ENCODE assay signal across 15 cellular contexts in the genomic region with DNA sequence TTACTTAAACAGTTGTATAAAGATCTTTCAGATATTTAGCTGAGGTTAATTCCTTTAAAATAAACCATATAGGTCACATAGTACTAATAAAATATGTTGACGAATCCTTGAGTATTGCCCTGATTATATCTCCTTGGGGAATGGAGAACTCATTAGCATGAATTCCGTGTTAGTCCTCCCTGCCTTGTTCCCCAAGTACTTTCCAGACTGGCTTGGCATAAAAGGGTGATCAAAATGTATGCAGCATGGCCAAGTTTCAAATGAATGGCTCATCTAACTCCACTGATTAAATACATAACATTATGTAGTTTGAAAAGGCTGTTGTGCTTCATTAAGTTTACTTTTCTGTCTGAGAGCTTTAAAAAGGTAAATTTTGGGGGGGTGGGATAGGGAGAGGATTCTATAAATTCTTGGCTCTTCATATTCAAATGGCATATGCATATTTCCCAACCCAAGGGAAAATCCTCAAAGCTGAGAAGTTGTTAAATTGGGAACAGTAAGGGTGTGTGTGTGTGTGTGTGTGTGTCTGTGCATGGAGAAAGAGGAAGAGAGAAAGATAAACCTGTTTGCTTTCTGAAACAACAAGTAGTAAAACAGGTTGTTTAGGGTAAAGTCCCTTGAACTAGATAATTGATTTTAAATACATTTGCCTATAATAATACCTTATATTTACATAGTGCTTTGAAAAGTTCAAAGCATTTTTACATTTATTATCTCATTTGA. TPM values are rescaled to one million over a fixed set of nuclear protein-coding genes. Genes with fewer than 3 reads are reported as not detected.
DNase-seq lines count a peak whose midpoint lies in the region; ATAC-seq, FAIRE-seq and TF ChIP-seq lines count a peak whose summit lies in the region.
"Had no signal": no experiment of that assay in that cellular context is flagged by ENCODE, and none has a peak within 500 bp of the region (broad histone marks: within the 10 kb centered on the region; RNA-seq: fewer than 3 reads in every experiment).

No MANE protein-coding gene starts in this region.

- no peak for TF ChIP-seq POLR2A in IMR-90 (IDR thresholded peaks at IDR 0.05; ENCODE audit: low read depth, low read length)
- TF ChIP-seq POLR2A in K562 (conservative IDR thresholded peaks at IDR 0.05) = no peak

- no peak overlapping the region for H2AFZ ChIP-seq in IMR-90 (replicated peaks; ENCODE audit: low read length, poor library complexity)
- peak overlapping the region; percentile 68; the same call in 1 of the 2 replicates for H2AFZ ChIP-seq in K562 (ENCODE audit: low read depth, low read length)

- CTCF ChIA-PET in Caco-2 (lab: Charles Lee) (interaction anchor here (0.6 to 1.4 kb wide), 4 partner anchors 17 to 119 kb away, joined by 3 to 11 read pairs (median 6); no protein-coding TSS in a partner anchor), IMR-90 (lab: Yijun Ruan, JAX) (no interaction called here), K562 (lab: Yijun Ruan, JAX; ENCODE audit: low intra/inter-chr PET ratio) (no interaction called here)
- CTCF ChIA-PET in naive thymus-derived CD4-positive, alpha-beta T cell (lab: Charles Lee) = interaction anchor here (1.2 kb wide), 1 partner anchor 9 kb away, joined by 3 read pairs; no protein-coding TSS in a partner anchor

- H3K9me1 ChIP-seq in IMR-90 (ENCODE audit: insufficient read depth, low read length) (no peaks in the 10 kb centered on the region; the same call in 1 of the 2 replicates), K562 (ENCODE audit: control insufficient read depth, insufficient read depth, low read length) (no peaks in the 10 kb centered on the region)

- H2AK5ac ChIP-seq in IMR-90 (ENCODE audit: low read depth, low read length) = no peak overlapping the region

- H3K4ac ChIP-seq in IMR-90 (ENCODE audit: low read depth, low read length) = 0 out of 2 replicates have a peak overlapping the region, but pooled peaks have one; percentile 27

- TF ChIP-seq CTCF in Caco-2 (IDR thresholded peaks at IDR 0.05; ENCODE audit: insufficient read depth in 1 of 2, low read depth in 1 of 2, low read length in 1 of 2, severe bottlenecking in 1 of 2, unreplicated experiment in 1 of 2) (no peak), IMR-90 (conservative IDR thresholded peaks at IDR 0.05; ENCODE audit: low read depth, low read length) (no peak), K562 (IDR thresholded peaks at IDR 0.05 in 2 of 3, conservative IDR thresholded peaks at IDR 0.05 in 1 of 3; ENCODE audit: insufficient read depth in 2 of 3, low read depth in 1 of 3, low read length in 3 of 3) (no peak)

- H3K79me2 ChIP-seq in K562 (ENCODE audit: control insufficient read depth, insufficient read depth, low read length) = peaks cover under 1% of the 10 kb centered on the region; the same call in 1 of the 3 replicates

- no peak overlapping the region for H4K91ac ChIP-seq in IMR-90 (ENCODE audit: insufficient read depth, low read depth, low read length)

- H3K36me3 Mint-ChIP-seq in Caco-2 (ENCODE audit: insufficient read depth, unreplicated experiment) = peaks cover 9% of the 10 kb centered on the region
- peaks cover 0 to 2% (median 0%) of the 10 kb centered on the region in 5 donors for H3K36me3 Mint-ChIP-seq in naive thymus-derived CD4-positive, alpha-beta T cell

- no TSS peak for BruUV-seq in Caco-2 (replicated peaks; lab: Mats Ljungman, UMichigan)
- no TSS peak for BruUV-seq in IMR-90 (replicated peaks; lab: Mats Ljungman, UMichigan)
- BruUV-seq in K562 (replicated peaks; lab: Mats Ljungman, UMichigan) = no TSS peak

- H3K9ac ChIP-seq in IMR-90 (ENCODE audit: low read depth, low read length) = no peak overlapping the region
- H3K9ac ChIP-seq in K562 (ENCODE audit: insufficient read depth in 1 of 2, low read depth in 2 of 2, low read length in 2 of 2) = no peak overlapping the region
- H3K9ac ChIP-seq: BLaER1 treated with 17β-estradiol and CSF1 and Interleukin-3, amounts not matched to agents 10 nM and 100 nM had no signal

- H3K27ac ChIP-seq in IMR-90 (ENCODE audit: insufficient read depth, low read length) (no peak overlapping the region), K562 (ENCODE audit: extremely low read depth, low read depth, low read length) (no peak overlapping the region)
- peak overlapping the region; percentile 37 for H3K27ac ChIP-seq in naive thymus-derived CD4-positive, alpha-beta T cell (ENCODE audit: low read depth, low read length)
- H3K27ac ChIP-seq: BLaER1 treated with 17β-estradiol and CSF1 and Interleukin-3, amounts not matched to agents 10 nM and 100 nM had no signal

- H2BK120ac ChIP-seq in IMR-90 (ENCODE audit: low read depth, low read length) = no peak overlapping the region

- TF ChIP-seq RAD21 in IMR-90 (IDR thresholded peaks at IDR 0.05; ENCODE audit: low read length) (no peak), K562 (CRISPR knock-in tag; conservative IDR thresholded peaks at IDR 0.05 in 1 of 2, IDR thresholded peaks at IDR 0.05 in 1 of 2) (no peak)

- H3K14ac ChIP-seq in IMR-90 (replicated peaks; ENCODE audit: low read depth, low read length) = no peak overlapping the region

- WGBS in IMR-90 (ENCODE audit: extremely low coverage in 2 of 2, insufficient read length in 1 of 2), 2 experiments = no CpG with 5 or more reads among the region's 2 CpGs
- 26% methylated on average over 2 of the region's 2 CpGs for WGBS in K562 (ENCODE audit: insufficient coverage, low coverage, missing lambda C conversion rate)

- H2BK15ac ChIP-seq in IMR-90 (ENCODE audit: low read depth, low read length) = no peak overlapping the region

- FAIRE-seq in K562 (lab: Jason Lieb, UNC) (peak; percentile 11), frontal cortex (lab: Jason Lieb, UNC) (no peak), HTR-8/SVneo (lab: Jason Lieb, UNC) (no peak)

- peak overlapping the region; percentile 76 for H3K27ac Mint-ChIP-seq in Caco-2 (ENCODE audit: unreplicated experiment)
- peak overlapping the region in 7 of 9 donors; percentile 1 to 71 (median 53) for H3K27ac Mint-ChIP-seq in naive thymus-derived CD4-positive, alpha-beta T cell
- no peak overlapping the region for H3K27ac Mint-ChIP-seq in stimulated activated naive CD8-positive, alpha-beta T cell treated with anti-CD3 and anti-CD28 coated beads, Interleukin-15, amount 100 ng/mL, for 72 hours
- H3K27ac Mint-ChIP-seq: activated CD8-positive, alpha-beta T cell treated with anti-CD3 and anti-CD28 coated beads for 36 hours; T-helper 1 cell treated with Interleukin-12 subunit alpha and Interleukin-12 subunit beta and Interleukin-4 antibody, amounts not matched to agents 30 μg/mL and 1 μg/mL, for 36 hours had no signal

- no peak overlapping the region for H2BK20ac ChIP-seq in IMR-90 (ENCODE audit: low read depth, low read length)

- no peak overlapping the region for H2BK5ac ChIP-seq in IMR-90 (ENCODE audit: low read depth, low read length, poor library complexity, severe bottlenecking)

- no peaks in the 10 kb centered on the region for H3K9me3 Mint-ChIP-seq in Caco-2 (ENCODE audit: unreplicated experiment)
- peaks cover 0 to 6% (median 0%) of the 10 kb centered on the region in 11 donors for H3K9me3 Mint-ChIP-seq in naive thymus-derived CD4-positive, alpha-beta T cell
- H3K9me3 Mint-ChIP-seq in stimulated activated naive CD8-positive, alpha-beta T cell treated with anti-CD3 and anti-CD28 coated beads, Interleukin-15, amount 100 ng/mL, for 72 hours = peaks cover 0 to 5% of the 10 kb centered on the region in 2 donors
- H3K9me3 Mint-ChIP-seq: activated CD8-positive, alpha-beta T cell treated with anti-CD3 and anti-CD28 coated beads for 36 hours; central memory CD8-positive, alpha-beta T cell; T-helper 1 cell treated with Interleukin-12 subunit alpha and Interleukin-12 subunit beta and Interleukin-4 antibody, amounts not matched to agents 30 μg/mL and 1 μg/mL, for 36 hours had no signal

- no peak overlapping the region for H4K5ac ChIP-seq in IMR-90 (ENCODE audit: low read depth, low read length)

- POLR2A ChIA-PET in Caco-2 (lab: Charles Lee) = interaction anchor here (1.0 kb wide), 1 partner anchor 79 kb away, joined by 4 read pairs; the partner anchor contains the start of gene XPNPEP1
- POLR2A ChIA-PET in IMR-90 (lab: Charles Lee; ENCODE audit: unreplicated experiment) = no interaction called here
- POLR2A ChIA-PET in K562 (lab: Yijun Ruan, JAX) = no interaction called here
- POLR2A ChIA-PET in naive thymus-derived CD4-positive, alpha-beta T cell (lab: Charles Lee) = interaction anchor here (1.6 kb wide), 1 partner anchor 58 kb away, joined by 3 read pairs; no protein-coding TSS in a partner anchor

- no peak for ATAC-seq in IMR-90 (ENCODE audit: low read depth)
- ATAC-seq in K562 = no peak
- no peak for ATAC-seq in naive thymus-derived CD4-positive, alpha-beta T cell
- no peak for ATAC-seq in GM21515 (IDR thresholded peaks at IDR 0.05; ENCODE audit: unreplicated experiment)
- no peak for ATAC-seq in stimulated activated naive CD8-positive, alpha-beta T cell treated with anti-CD3 and anti-CD28 coated beads, Interleukin-15, amount 100 ng/mL, for 72 hours
- ATAC-seq: activated CD8-positive, alpha-beta T cell treated with anti-CD3 and anti-CD28 coated beads for 36 hours; stimulated activated naive CD8-positive, alpha-beta T cell treated with anti-CD3 and anti-CD28 coated beads, Interleukin-15, Interleukin-2, amounts not matched to agents 100 U/mL and 50 U/mL, for 24 hours had no signal

- H3K4me3 Mint-ChIP-seq in Caco-2 (ENCODE audit: unreplicated experiment) = peak overlapping the region; percentile 61
- peak overlapping the region in 1 of 10 donors; percentile 21 for H3K4me3 Mint-ChIP-seq in naive thymus-derived CD4-positive, alpha-beta T cell
- no peak overlapping the region for H3K4me3 Mint-ChIP-seq in stimulated activated naive CD8-positive, alpha-beta T cell treated with anti-CD3 and anti-CD28 coated beads, Interleukin-15, amount 100 ng/mL, for 72 hours
- H3K4me3 Mint-ChIP-seq: activated CD8-positive, alpha-beta T cell treated with anti-CD3 and anti-CD28 coated beads for 36 hours; central memory CD8-positive, alpha-beta T cell; T-helper 1 cell treated with Interleukin-12 subunit alpha and Interleukin-12 subunit beta and Interleukin-4 antibody, amounts not matched to agents 30 μg/mL and 1 μg/mL, for 36 hours had no signal

- no peaks in the 10 kb centered on the region for H3K36me3 ChIP-seq in Caco-2 (ENCODE audit: control insufficient read depth, insufficient read depth, low read length)
- H3K36me3 ChIP-seq in IMR-90 (ENCODE audit: control insufficient read depth, insufficient read depth, low read length) = no peaks in the 10 kb centered on the region
- H3K36me3 ChIP-seq in K562 (ENCODE audit: control insufficient read depth, insufficient read depth, low read length) = no peaks in the 10 kb centered on the region
- H3K36me3 ChIP-seq in naive thymus-derived CD4-positive, alpha-beta T cell (ENCODE audit: control insufficient read depth in 2 of 3, insufficient read depth in 3 of 3, low read length in 3 of 3) = peaks cover 0 to 5% (median 0%) of the 10 kb centered on the region in 3 experiments
- H3K36me3 ChIP-seq: BLaER1 treated with 17β-estradiol and CSF1 and Interleukin-3, amounts not matched to agents 10 nM and 100 nM had no signal

- H3K18ac ChIP-seq in IMR-90 (ENCODE audit: low read depth, low read length) = no peak overlapping the region

- no peaks in the 10 kb centered on the region for H4K20me1 ChIP-seq in IMR-90 (ENCODE audit: insufficient read depth, low read length)
- H4K20me1 ChIP-seq in K562 (replicated peaks; ENCODE audit: control insufficient read depth, insufficient read depth, low read length) = no peaks in the 10 kb centered on the region
- H4K20me1 ChIP-seq: BLaER1 treated with 17β-estradiol and CSF1 and Interleukin-3, amounts not matched to agents 10 nM and 100 nM had no signal

- in situ Hi-C loops in IMR-90 (cut with MboI; ENCODE audit: low sequenced_read_pairs) (no loop called here), K562 (cut with MboI) (no loop called here)

- intact Hi-C loops in Caco-2 (cut with micrococcal nuclease; ENCODE audit: unreplicated experiment) (loop anchor here (1.0 kb wide), 2 partner anchors 8 to 26 kb away; no protein-coding TSS in a partner anchor), IMR-90 (cut with micrococcal nuclease) (no loop called here), K562 (cut with micrococcal nuclease) (loop anchor here (10.0 kb wide), 1 partner anchor 202 kb away; the partner anchor contains the start of gene MXI1)
- intact Hi-C loops in naive thymus-derived CD4-positive, alpha-beta T cell (cut with micrococcal nuclease) = loop anchor here in 1 of 2 donors (10.0 kb wide), 1 partner anchor 118 kb away; no protein-coding TSS in a partner anchor

- no peak overlapping the region for H2AK9ac ChIP-seq in IMR-90 (replicated peaks; ENCODE audit: low read depth, low read length, poor library complexity)

- 0 out of 4 replicates have a peak, but pooled peaks cover 0 to 6% of the 10 kb centered on the region in 2 experiments for H3K79me1 ChIP-seq in IMR-90 (ENCODE audit: low read depth in 1 of 2, low read length in 2 of 2)

- DNase-seq in Caco-2 = peak; percentile 41 to 62
- no peak for DNase-seq in IMR-90
- DNase-seq in K562 (ENCODE audit: extremely low read depth in 1 of 4, low spot score in 3 of 4) = no peak
- no peak for DNase-seq in naive thymus-derived CD4-positive, alpha-beta T cell
- no peak for DNase-seq in frontal cortex (ENCODE audit: low spot score in 2 of 2)
- DNase-seq in HTR-8/SVneo (ENCODE audit: insufficient read length, low spot score) = no peak
- no peak for DNase-seq in stimulated activated naive CD8-positive, alpha-beta T cell treated with anti-CD3 and anti-CD28 coated beads, Interleukin-15, amount 100 ng/mL, for 72 hours
- DNase-seq: activated CD8-positive, alpha-beta T cell treated with anti-CD3 and anti-CD28 coated beads for 36 hours; GF-D8; stimulated activated CD4-positive, alpha-beta T cell treated with anti-CD3 and anti-CD28 coated beads, Interleukin-4, amount 100 ng/mL, for 4 hours; stimulated activated naive CD8-positive, alpha-beta T cell treated with anti-CD3 and anti-CD28 coated beads, Interleukin-15, Interleukin-2, amounts not matched to agents 100 U/mL and 50 U/mL, for 24 hours had no signal

- no peak overlapping the region for H4K8ac ChIP-seq in IMR-90 (ENCODE audit: low read depth in 2 of 2, low read length in 2 of 2)

- H3K56ac ChIP-seq in IMR-90 (ENCODE audit: extremely low read depth, insufficient read depth, low read length) = no peak overlapping the region

- peaks cover 62% of the 10 kb centered on the region for H3K4me1 ChIP-seq in Caco-2
- H3K4me1 ChIP-seq in IMR-90 (ENCODE audit: control insufficient read depth, insufficient read depth, low read length) = no peaks in the 10 kb centered on the region; the same call in 1 of the 2 replicates
- H3K4me1 ChIP-seq in K562 (replicated peaks in 1 of 2; ENCODE audit: control insufficient read depth in 2 of 2, insufficient read depth in 2 of 2, low read length in 2 of 2) = peaks cover 14 to 22% of the 10 kb centered on the region in 2 experiments; a peak in 4 of 5 replicates
- peaks cover 0 to 13% of the 10 kb centered on the region in 2 donors for H3K4me1 ChIP-seq in naive thymus-derived CD4-positive, alpha-beta T cell (ENCODE audit: control insufficient read depth in 2 of 2, insufficient read depth in 2 of 2, low read length in 2 of 2)

- no peak for TF ChIP-seq EP300 in K562 (IDR thresholded peaks at IDR 0.05; ENCODE audit: low read length)

- no peak overlapping the region for H3K23ac ChIP-seq in IMR-90 (ENCODE audit: low read depth, low read length)

- no peak overlapping the region for H3K4me2 ChIP-seq in IMR-90 (ENCODE audit: low read depth, low read length)
- no peak overlapping the region for H3K4me2 ChIP-seq in K562 (ENCODE audit: insufficient read depth, low read length)

- H3K27me3 ChIP-seq in Caco-2 (replicated peaks; ENCODE audit: control insufficient read depth, insufficient read depth, low read length) (no peaks in the 10 kb centered on the region), IMR-90 (ENCODE audit: control insufficient read depth, insufficient read depth, low read length) (no peaks in the 10 kb centered on the region), K562 (ENCODE audit: control insufficient read depth in 2 of 2, insufficient read depth in 2 of 2, low read length in 2 of 2) (no peaks in the 10 kb centered on the region)
- H3K27me3 ChIP-seq in naive thymus-derived CD4-positive, alpha-beta T cell (ENCODE audit: control insufficient read depth in 2 of 2, insufficient read depth in 2 of 2, low read length in 2 of 2) = no peaks in the 10 kb centered on the region
- H3K27me3 ChIP-seq: BLaER1 treated with 17β-estradiol and CSF1 and Interleukin-3, amounts not matched to agents 10 nM and 100 nM had no signal

- H3K27me3 Mint-ChIP-seq in Caco-2 (ENCODE audit: insufficient read depth, unreplicated experiment) = no peaks in the 10 kb centered on the region
- H3K27me3 Mint-ChIP-seq in naive thymus-derived CD4-positive, alpha-beta T cell = peaks cover 0 to 15% (median 0%) of the 10 kb centered on the region in 5 donors
- H3K27me3 Mint-ChIP-seq in stimulated activated naive CD8-positive, alpha-beta T cell treated with anti-CD3 and anti-CD28 coated beads, Interleukin-15, amount 100 ng/mL, for 72 hours = no peaks in the 10 kb centered on the region
- H3K27me3 Mint-ChIP-seq: activated CD8-positive, alpha-beta T cell treated with anti-CD3 and anti-CD28 coated beads for 36 hours; central memory CD8-positive, alpha-beta T cell had no signal

- H3K4me1 Mint-ChIP-seq in Caco-2 (ENCODE audit: low read depth, unreplicated experiment) = peaks cover 31% of the 10 kb centered on the region
- H3K4me1 Mint-ChIP-seq in naive thymus-derived CD4-positive, alpha-beta T cell = peaks cover 6 to 27% (median 18%) of the 10 kb centered on the region in 7 donors
- H3K4me1 Mint-ChIP-seq in stimulated activated naive CD8-positive, alpha-beta T cell treated with anti-CD3 and anti-CD28 coated beads, Interleukin-15, amount 100 ng/mL, for 72 hours = peaks cover 19% of the 10 kb centered on the region
- H3K4me1 Mint-ChIP-seq: central memory CD8-positive, alpha-beta T cell had no signal

- dilution Hi-C loops in IMR-90 (cut with HindIII; ENCODE audit: low sequenced_read_pairs, unreplicated experiment) = no loop called here

- H3K4me3 ChIP-seq in Caco-2 (ENCODE audit: low read depth, low read length) (no peak overlapping the region), IMR-90 (ENCODE audit: insufficient read depth, low read depth, low read length) (no peak overlapping the region), K562 (no peak overlapping the region)
- H3K4me3 ChIP-seq in naive thymus-derived CD4-positive, alpha-beta T cell (ENCODE audit: low read length) = no peak overlapping the region
- H3K4me3 ChIP-seq: BLaER1 treated with 17β-estradiol and CSF1 and Interleukin-3, amounts not matched to agents 10 nM and 100 nM had no signal

- H3K9me3 ChIP-seq in Caco-2 = no peaks in the 10 kb centered on the region
- H3K9me3 ChIP-seq in IMR-90 (ENCODE audit: control insufficient read depth, insufficient read depth, low read length) = no peaks in the 10 kb centered on the region
- no peaks in the 10 kb centered on the region for H3K9me3 ChIP-seq in K562 (replicated peaks; ENCODE audit: control insufficient read depth, insufficient read depth, low read depth, low read length)
- no peaks in the 10 kb centered on the region for H3K9me3 ChIP-seq in naive thymus-derived CD4-positive, alpha-beta T cell (ENCODE audit: control insufficient read depth in 2 of 3, low read length in 3 of 3)
- H3K9me3 ChIP-seq: BLaER1 treated with 17β-estradiol and CSF1 and Interleukin-3, amounts not matched to agents 10 nM and 100 nM had no signal

RNA-seq across cellular contexts. Expression of gene ADD3, which starts 4.8 kb away (rescaled TPM):
- total RNA-seq in Caco-2 (2022) (236 and 264 TPM in 2 replicates), IMR-90 (2012; rRNA removed) (137 and 212 TPM in 2 replicates), K562 (2014; rRNA removed) (24.7 and 25.4 TPM in 2 replicates), K562 (2014; rRNA removed; fragmentation: Illumina TruSeq; extraction: Trizol) (44.9 and 52.7 TPM in 2 replicates), K562 (2015; rRNA removed; fragmentation: Illumina TruSeq; extraction: Trizol) (42.6 and 46.0 TPM in 2 replicates), K562 (2021) (31.7 and 32.3 TPM in 2 replicates), frontal cortex (78.7 TPM)
- polyA plus RNA-seq in IMR-90 (2012; rRNA removed) (138 and 153 TPM in 2 replicates), K562 (2011; rRNA removed) (98.7 and 125 TPM in 2 replicates), K562 (2014; fragmentation: Illumina TruSeq; extraction: Trizol) (53.4 and 95.6 TPM in 2 replicates), K562 (2014; fragmentation: Nextera tagmentation; extraction: Ambion mirVana) (10 to 100 TPM; 13.2 to 15.1 TPM), K562 (2014; rRNA removed) (25.1 and 31.7 TPM in 2 replicates)
- 10.8 and 15.8 TPM in 2 replicates for polyA plus RNA-seq in IMR-90 (2012; cell fraction: cytosol; rRNA removed)
- polyA plus RNA-seq in IMR-90 (2012; cell fraction: nucleus; rRNA removed; ENCODE audit: low replicate concordance) = 20.6 and 239 TPM in 2 replicates
- total RNA-seq in K562 (2011; cell fraction: chromatin; rRNA removed; ENCODE audit: low replicate concordance) = 118 and 251 TPM in 2 replicates
- 39.9 and 58.7 TPM in 2 replicates for total RNA-seq in K562 (2011; cell fraction: nucleolus; rRNA removed)
- 91.3 and 97.2 TPM in 2 replicates for total RNA-seq in K562 (2011; cell fraction: nucleoplasm; rRNA removed)
- polyA plus RNA-seq in K562 (2011; cell fraction: cytosol; rRNA removed) = 17.4 and 51.0 TPM in 2 replicates
- 70.6 and 117 TPM in 2 replicates for polyA plus RNA-seq in K562 (2011; cell fraction: nucleus; rRNA removed)
- 36.4 and 43.2 TPM in 2 replicates for polyA plus RNA-seq in K562 (2012)
- polyA minus RNA-seq in K562 (2011; rRNA and poly(A)+ RNA removed) = 153 TPM in 2 replicates
- 28.1 and 63.8 TPM in 2 replicates for polyA minus RNA-seq in K562 (2011; cell fraction: cytosol; rRNA and poly(A)+ RNA removed)
- polyA minus RNA-seq in K562 (2011; cell fraction: nucleus; rRNA and poly(A)+ RNA removed) = 40.8 and 87.7 TPM in 2 replicates
- total RNA-seq in naive thymus-derived CD4-positive, alpha-beta T cell = 100 to 1,000 TPM; 281 to 463 (median 342) TPM
- polyA plus RNA-seq in naive thymus-derived CD4-positive, alpha-beta T cell = 100 to 1,000 TPM; 502 to 535 TPM

Comparison
In these comparisons a context has a peak if more than half of its experiments do, and no peak if none do; other contexts are left out.
1. DNase-seq: peak in Caco-2 (2 of 2); none in IMR-90 (single experiment), K562 (0 of 4), naive thymus-derived CD4-positive, alpha-beta T cell (0 of 9), frontal cortex (0 of 2), HTR-8/SVneo (single experiment) and stimulated activated naive CD8-positive, alpha-beta T cell treated with anti-CD3 and anti-CD28 coated beads, Interleukin-15, amount 100 ng/mL, for 72 hours (0 of 2).
2. H3K27ac Mint-ChIP-seq: peak in Caco-2 (single experiment) and naive thymus-derived CD4-positive, alpha-beta T cell (7 of 9); none in stimulated activated naive CD8-positive, alpha-beta T cell treated with anti-CD3 and anti-CD28 coated beads, Interleukin-15, amount 100 ng/mL, for 72 hours (0 of 2).
3. CTCF ChIA-PET loops: an anchor here in Caco-2 (0.6 to 1.4 kb wide) and naive thymus-derived CD4-positive, alpha-beta T cell (1.2 kb wide); none called in IMR-90 and K562.
4. POLR2A ChIA-PET loops: an anchor here in Caco-2 (1.0 kb wide) and naive thymus-derived CD4-positive, alpha-beta T cell (1.6 kb wide); none called in IMR-90 and K562.